Comparison of ENCODE assay signal across 31 cellular contexts in the genomic region with DNA sequence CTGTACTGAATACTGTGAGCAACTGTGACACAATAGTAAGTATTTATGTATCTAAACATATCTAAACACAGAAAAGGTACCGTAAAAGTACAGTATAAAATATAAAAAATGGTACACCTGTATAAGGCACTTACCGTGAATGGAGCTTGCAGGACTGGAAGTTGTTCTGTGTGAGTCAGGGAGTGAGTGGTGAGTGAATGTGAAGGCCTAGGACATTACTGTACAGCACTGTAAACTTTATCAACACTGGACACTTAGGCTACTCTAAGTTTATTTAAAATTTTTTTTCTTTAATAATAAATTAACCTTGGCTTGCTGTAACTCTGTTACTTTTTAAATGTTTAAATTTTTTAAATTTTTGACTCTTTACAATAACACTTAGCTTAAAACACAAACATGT. TPM values are rescaled to one million over a fixed set of nuclear protein-coding genes. Genes with fewer than 3 reads are reported as not detected.
"Had no signal": no experiment of that assay in that cellular context is flagged by ENCODE, and none has a peak within 500 bp of the region (broad histone marks: within the 10 kb centered on the region; RNA-seq: fewer than 3 reads in every experiment).

No MANE protein-coding gene starts in this region.

- H3K27me3 ChIP-seq: gastroesophageal sphincter, hepatocyte, ovary, right lobe of liver, uterus had no signal

- H3K4me1 ChIP-seq: gastroesophageal sphincter, right lobe of liver, uterus had no signal

- DNase-seq: activated CD4-positive, alpha-beta memory T cell treated with anti-CD3 and anti-CD28 coated beads for 36 hours; activated CD4-positive, alpha-beta T cell treated with anti-CD3 and anti-CD28 coated beads, Interleukin-2, amount 10 ng/mL, durations not matched to agents 24 days and 14 days; activated CD8-positive, alpha-beta memory T cell treated with anti-CD3 and anti-CD28 coated beads, Interleukin-2, amount 50 U/mL, for 4 hours; activated gamma-delta T cell treated with Interleukin-2 at 50 U/mL for 16 hours; activated naive CD4-positive, alpha-beta T cell treated with anti-CD3 and anti-CD28 coated beads, Interleukin-2, amount 50 U/mL, for 16 hours; activated T-cell treated with anti-CD3 and anti-CD28 coated beads, Interleukin-2, amount 50 U/mL, for 1 hour; amniotic stem cell; effector CD8-positive, alpha-beta T cell; left colon; midbrain; naive thymus-derived CD4-positive, alpha-beta T cell; ovary; right lobe of liver; stimulated activated CD4-positive, alpha-beta T cell treated with anti-CD3 and anti-CD28 coated beads, Interleukin-2, amount 100 ng/mL, for 48 hours; stimulated activated naive CD4-positive, alpha-beta T cell treated with Interleukin-2 at 50 U/mL for 16 hours; T-helper 9 cell; uterus; WERI-Rb-1 had no signal

- ATAC-seq: activated CD4-positive, CD25-positive, alpha-beta regulatory T cell treated with anti-CD3 and anti-CD28 coated beads, Interleukin-2, amount 50 U/mL, for 24 hours; gastroesophageal sphincter; left colon; naive thymus-derived CD4-positive, alpha-beta T cell; right lobe of liver had no signal

- H3K4me3 ChIP-seq: gastroesophageal sphincter, hepatocyte, ovary, right lobe of liver, thoracic aorta, uterus had no signal

- H3K27ac ChIP-seq: gastroesophageal sphincter, hepatocyte, ovary, right lobe of liver, thoracic aorta, uterus, WERI-Rb-1 had no signal

- H2AFZ ChIP-seq: hepatocyte had no signal

- FAIRE-seq: astrocyte, colon, endometrium, keratinocyte had no signal

- H3K36me3 ChIP-seq: gastroesophageal sphincter, ovary, right lobe of liver, thoracic aorta, uterus, WERI-Rb-1 had no signal

- H3K4me2 ChIP-seq: hepatocyte had no signal

- H3K79me2 ChIP-seq: hepatocyte had no signal

- H3K9me3 ChIP-seq: gastroesophageal sphincter, ovary, right lobe of liver, thoracic aorta, uterus had no signal

RNA-seq across cellular contexts. Expression of gene SHCBP1L, which starts 24.5 kb away (rescaled TPM):
- total RNA-seq: activated CD4-positive, alpha-beta memory T cell treated with anti-CD3 and anti-CD28 coated beads for 36 hours; activated CD4-positive, alpha-beta T cell treated with anti-CD3 and anti-CD28 coated beads, Interleukin-2, amount 10 ng/mL, durations not matched to agents 24 days and 14 days; activated CD8-positive, alpha-beta memory T cell treated with anti-CD3 and anti-CD28 coated beads for 36 hours; activated T-helper 1 cell treated with anti-CD3 and anti-CD28 coated beads, Interleukin-12 subunit alpha, Interleukin-12 subunit beta, Interleukin-2, Interleukin-4 antibody, amounts not matched to agents 30 ng/mL and 10 ng/mL and 1 ng/mL, durations not matched to agents 14 hours and 24 hours and 36 hours; astrocyte; gastroesophageal sphincter; hepatocyte; left colon; naive thymus-derived CD4-positive, alpha-beta T cell; ovary; progenitor cell of endocrine pancreas; right lobe of liver; thoracic aorta had no signal
- polyA plus RNA-seq: hepatocyte; keratinocyte; liver; naive thymus-derived CD4-positive, alpha-beta T cell; neural cell; ovary had no signal

RNA-seq across cellular contexts. Expression of gene LAMC1, which starts 45.7 kb away (rescaled TPM):
- polyA plus RNA-seq: naive thymus-derived CD4-positive, alpha-beta T cell had no signal
